In the genomic region with DNA sequence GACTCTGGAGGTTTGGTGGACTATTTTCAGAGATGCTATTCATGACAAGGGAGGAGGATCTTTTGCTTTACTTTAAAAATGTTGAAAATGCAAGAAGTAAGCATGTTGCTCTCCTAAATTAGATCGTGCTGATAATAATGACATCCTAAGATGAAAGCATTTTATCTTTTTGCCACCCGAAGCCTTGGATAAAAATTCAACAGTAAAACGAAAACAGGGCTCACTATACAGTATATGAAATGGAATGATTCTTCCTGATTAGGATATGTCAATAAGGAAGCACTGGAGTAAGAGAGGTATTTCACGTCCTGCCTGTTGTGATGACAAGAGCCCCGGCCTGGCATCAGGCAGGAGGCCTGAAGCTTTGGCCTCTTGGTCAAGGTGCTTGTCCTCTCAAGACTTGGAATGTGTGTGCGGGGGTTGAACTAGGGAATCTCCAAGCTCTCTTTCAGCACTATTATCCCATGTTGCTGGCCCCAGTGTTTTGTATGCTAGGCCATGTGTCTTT, we compare ENCODE assay signal across 1 cellular context.
TF ChIP-seq lines count a peak whose summit lies in the region.

No MANE protein-coding gene starts in this region.

TF ChIP-seq in neural cell, 6 proteins besides CTCF, POLR2A, EP300 and RAD21 (continued from another document):
- TF ChIP-seq, protein P1, sequence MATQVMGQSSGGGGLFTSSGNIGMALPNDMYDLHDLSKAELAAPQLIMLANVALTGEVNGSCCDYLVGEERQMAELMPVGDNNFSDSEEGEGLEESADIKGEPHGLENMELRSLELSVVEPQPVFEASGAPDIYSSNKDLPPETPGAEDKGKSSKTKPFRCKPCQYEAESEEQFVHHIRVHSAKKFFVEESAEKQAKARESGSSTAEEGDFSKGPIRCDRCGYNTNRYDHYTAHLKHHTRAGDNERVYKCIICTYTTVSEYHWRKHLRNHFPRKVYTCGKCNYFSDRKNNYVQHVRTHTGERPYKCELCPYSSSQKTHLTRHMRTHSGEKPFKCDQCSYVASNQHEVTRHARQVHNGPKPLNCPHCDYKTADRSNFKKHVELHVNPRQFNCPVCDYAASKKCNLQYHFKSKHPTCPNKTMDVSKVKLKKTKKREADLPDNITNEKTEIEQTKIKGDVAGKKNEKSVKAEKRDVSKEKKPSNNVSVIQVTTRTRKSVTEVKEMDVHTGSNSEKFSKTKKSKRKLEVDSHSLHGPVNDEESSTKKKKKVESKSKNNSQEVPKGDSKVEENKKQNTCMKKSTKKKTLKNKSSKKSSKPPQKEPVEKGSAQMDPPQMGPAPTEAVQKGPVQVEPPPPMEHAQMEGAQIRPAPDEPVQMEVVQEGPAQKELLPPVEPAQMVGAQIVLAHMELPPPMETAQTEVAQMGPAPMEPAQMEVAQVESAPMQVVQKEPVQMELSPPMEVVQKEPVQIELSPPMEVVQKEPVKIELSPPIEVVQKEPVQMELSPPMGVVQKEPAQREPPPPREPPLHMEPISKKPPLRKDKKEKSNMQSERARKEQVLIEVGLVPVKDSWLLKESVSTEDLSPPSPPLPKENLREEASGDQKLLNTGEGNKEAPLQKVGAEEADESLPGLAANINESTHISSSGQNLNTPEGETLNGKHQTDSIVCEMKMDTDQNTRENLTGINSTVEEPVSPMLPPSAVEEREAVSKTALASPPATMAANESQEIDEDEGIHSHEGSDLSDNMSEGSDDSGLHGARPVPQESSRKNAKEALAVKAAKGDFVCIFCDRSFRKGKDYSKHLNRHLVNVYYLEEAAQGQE (IDR thresholded peaks at IDR 0.05; ENCODE audit: borderline replicate concordance) = no peak
